In genomic region chr19:48474084-48474592, GRCh38 we compare ENCODE assay signal across 19 cellular contexts. TPM values are rescaled to one million over a fixed set of nuclear protein-coding genes. Genes with fewer than 3 reads are reported as not detected.
DNase-seq lines count a peak whose midpoint lies in the region; ATAC-seq, FAIRE-seq and TF ChIP-seq lines count a peak whose summit lies in the region.
"Had no signal": no experiment of that assay in that cellular context is flagged by ENCODE, and none has a peak within 500 bp of the region (broad histone marks: within the 10 kb centered on the region; RNA-seq: fewer than 3 reads in every experiment).

No MANE protein-coding gene starts in this region.

- H3K4me2 ChIP-seq in BLaER1 treated with 17β-estradiol and CSF1 and Interleukin-3, amounts not matched to agents 10 nM and 100 nM = peak overlapping the region in 4 of 11 experiments; percentile 11 to 68 (median 36); a peak in 6 of 22 replicates
- H3K4me2 ChIP-seq: PC-9 had no signal

- peaks cover 77 to 91% (median 88%) of the 10 kb centered on the region in 11 experiments for H3K36me3 ChIP-seq in BLaER1 treated with 17β-estradiol and CSF1 and Interleukin-3, amounts not matched to agents 10 nM and 100 nM
- peaks cover 43 to 81% of the 10 kb centered on the region in 2 experiments for H3K36me3 ChIP-seq in HEK293 (ENCODE audit: control insufficient read depth in 2 of 2, insufficient read depth in 1 of 2, low read length in 2 of 2)

- H3K9me3 ChIP-seq in BLaER1 treated with 17β-estradiol and CSF1 and Interleukin-3, amounts not matched to agents 10 nM and 100 nM (replicated peaks in 1 of 11) = no peaks in the 10 kb centered on the region
- H3K9me3 ChIP-seq in HEK293 (ENCODE audit: control insufficient read depth, insufficient read depth, low read depth, low read length) = no peaks in the 10 kb centered on the region

- H3K9ac ChIP-seq in BLaER1 treated with 17β-estradiol and CSF1 and Interleukin-3, amounts not matched to agents 10 nM and 100 nM = peak overlapping the region in 7 of 11 experiments; percentile 13 to 53 (median 38); a peak in 6 of 22 replicates

- H3K4me1 ChIP-seq in BLaER1 treated with 17β-estradiol and CSF1 and Interleukin-3, amounts not matched to agents 10 nM and 100 nM = peaks cover 22 to 65% (median 44%) of the 10 kb centered on the region in 10 experiments
- peaks cover 4% of the 10 kb centered on the region for H3K4me1 ChIP-seq in HEK293 (ENCODE audit: control insufficient read depth, insufficient read depth, low read length)

- CTCF ChIA-PET in HEK293 (lab: Yijun Ruan, JAX) = interaction anchor here (0.9 to 3.4 kb wide), 4 partner anchors 14 to 114 kb away, joined by 3 to 18 read pairs (median 3); partner anchors contain the start of gene KDELR1

- POLR2A ChIA-PET in HEK293 (lab: Yijun Ruan, JAX) = interaction anchor here (0.9 kb wide), 1 partner anchor 19 kb away, joined by 4 read pairs; no protein-coding TSS in a partner anchor

- no peak for FAIRE-seq in RCC 7860 (lab: Jason Lieb, UNC)
- FAIRE-seq: D721Med had no signal

- TF ChIP-seq CTCF in HEK293 (tag by site-specific recombination; IDR thresholded peaks at IDR 0.05) (no peak), neural crest cell (conservative IDR thresholded peaks at IDR 0.05) (no peak)

- H3K4me3 Mint-ChIP-seq in effector memory CD8-positive, alpha-beta T cell = peak overlapping the region in 1 of 2 donors; percentile 31
- H3K4me3 Mint-ChIP-seq in neural crest cell = peak overlapping the region; percentile 73

- no peaks in the 10 kb centered on the region for H3K27me3 Mint-ChIP-seq in effector memory CD8-positive, alpha-beta T cell
- peaks cover 3% of the 10 kb centered on the region for H3K27me3 Mint-ChIP-seq in neural crest cell (ENCODE audit: low read depth)
- H3K27me3 Mint-ChIP-seq: CD4-positive, CD25-positive, alpha-beta regulatory T cell had no signal

- no peak for DNase-seq in effector memory CD8-positive, alpha-beta T cell
- no peak for DNase-seq in neural crest cell (ENCODE audit: low read depth, low spot score)
- no peak for DNase-seq in stimulated activated CD4-positive, alpha-beta T cell treated with anti-CD3 and anti-CD28 coated beads, Interleukin-2, amount 100 ng/mL, for 24 hours
- no peak for DNase-seq in RCC 7860 (ENCODE audit: low spot score)
- DNase-seq: CD4-positive, CD25-positive, alpha-beta regulatory T cell; GF-D8; HCEC 1CT; NCI-H1092; NCI-H345; NCI-H526 treated with DMSO at 0.1 percent for 48 hours; NK-92 treated with Interleukin-12 subunit alpha and Interleukin-12 subunit beta, amount 100 ng/mL, for 24 hours; PC-9; SHP77 had no signal

- no peaks in the 10 kb centered on the region for H3K9me3 Mint-ChIP-seq in effector memory CD8-positive, alpha-beta T cell
- no peaks in the 10 kb centered on the region for H3K9me3 Mint-ChIP-seq in neural crest cell

- no peak overlapping the region for H3K4me3 ChIP-seq in BLaER1 treated with 17β-estradiol and CSF1 and Interleukin-3, amounts not matched to agents 10 nM and 100 nM
- no peak overlapping the region for H3K4me3 ChIP-seq in HEK293 (ENCODE audit: low read depth, low read length)
- H3K4me3 ChIP-seq: PC-9 had no signal

- no peak for ATAC-seq in effector memory CD8-positive, alpha-beta T cell (replicated peaks)
- ATAC-seq in GM21717 (IDR thresholded peaks at IDR 0.05; ENCODE audit: unreplicated experiment) (no peak), GM18868 (IDR thresholded peaks at IDR 0.05; ENCODE audit: unreplicated experiment) (no peak)
- ATAC-seq: SK-N-SH treated with all-trans-retinoic acid at 6 μM for 48 hours had no signal

- H3K27ac ChIP-seq in BLaER1 treated with 17β-estradiol and CSF1 and Interleukin-3, amounts not matched to agents 10 nM and 100 nM = peak overlapping the region in 1 of 11 experiments; percentile 37; a peak in 1 of 22 replicates
- H3K27ac ChIP-seq in HEK293 (ENCODE audit: extremely low read depth, low read depth, low read length) = 0 out of 2 replicates have a peak overlapping the region, but pooled peaks have one; percentile 24
- H3K27ac ChIP-seq: PC-9 had no signal

- H4K20me1 ChIP-seq in BLaER1 treated with 17β-estradiol and CSF1 and Interleukin-3, amounts not matched to agents 10 nM and 100 nM = peaks cover 39 to 95% (median 78%) of the 10 kb centered on the region in 11 experiments

- H3K27me3 ChIP-seq in BLaER1 treated with 17β-estradiol and CSF1 and Interleukin-3, amounts not matched to agents 10 nM and 100 nM = no peaks in the 10 kb centered on the region

- H3K27ac Mint-ChIP-seq in effector memory CD8-positive, alpha-beta T cell = peak overlapping the region; percentile 74 to 89
- peak overlapping the region; percentile 87 for H3K27ac Mint-ChIP-seq in neural crest cell (ENCODE audit: unreplicated experiment)

- peaks cover 12 to 19% of the 10 kb centered on the region in 2 donors for H3K4me1 Mint-ChIP-seq in effector memory CD8-positive, alpha-beta T cell (ENCODE audit: low read depth in 2 of 2)
- peaks cover 16% of the 10 kb centered on the region for H3K4me1 Mint-ChIP-seq in neural crest cell

- H3K36me3 Mint-ChIP-seq in effector memory CD8-positive, alpha-beta T cell (ENCODE audit: insufficient read depth) = peaks cover 46% of the 10 kb centered on the region
- H3K36me3 Mint-ChIP-seq in neural crest cell (ENCODE audit: low read depth) = peaks cover 16% of the 10 kb centered on the region

TF ChIP-seq in HEK293, 187 proteins besides CTCF, POLR2A, EP300 and RAD21 (continues in another document):
- TF ChIP-seq MYNN (tag by site-specific recombination; IDR thresholded peaks at IDR 0.05; ENCODE audit: borderline replicate concordance) (no peak), KLF1 (tag by site-specific recombination; IDR thresholded peaks at IDR 0.05) (no peak), ZNF366 (tag by site-specific recombination; conservative IDR thresholded peaks at IDR 0.05) (no peak), SCRT1 (tag by site-specific recombination; IDR thresholded peaks at IDR 0.05; ENCODE audit: borderline replicate concordance) (no peak), ZNF133 (tag by site-specific recombination; IDR thresholded peaks at IDR 0.05) (no peak), ZNF777 (tag by site-specific recombination; IDR thresholded peaks at IDR 0.05; ENCODE audit: borderline replicate concordance) (no peak), ZNF660 (tag by site-specific recombination; IDR thresholded peaks at IDR 0.05) (no peak), ZNF239 (tag by site-specific recombination; IDR thresholded peaks at IDR 0.05) (no peak), FEZF1 (tag by site-specific recombination; IDR thresholded peaks at IDR 0.05) (no peak), ZNF580 (tag by site-specific recombination; IDR thresholded peaks at IDR 0.05) (no peak), ZEB2 (tag by site-specific recombination; IDR thresholded peaks at IDR 0.05) (no peak), PRDM2 (tag by site-specific recombination; IDR thresholded peaks at IDR 0.05; ENCODE audit: borderline replicate concordance) (no peak), ZNF341 (tag by site-specific recombination; IDR thresholded peaks at IDR 0.05; ENCODE audit: low read depth) (no peak), ZNF596 (tag by site-specific recombination; IDR thresholded peaks at IDR 0.05) (no peak)

RNA-seq across cellular contexts. Expression of gene CYTH2, which starts 5.0 kb away (rescaled TPM):
- 172 and 196 TPM in 2 replicates for total RNA-seq in neural crest cell

RNA-seq across cellular contexts. Expression of gene KCNJ14, which starts 18.8 kb away (rescaled TPM):
- 1.5 and 2.0 TPM in 2 replicates for total RNA-seq in neural crest cell

RNA-seq across cellular contexts. Expression of gene GRWD1, which starts 28.4 kb away (rescaled TPM):
- total RNA-seq in neural crest cell = 52.1 and 56.1 TPM in 2 replicates

RNA-seq across cellular contexts. Expression of gene LMTK3, which starts 37.5 kb away (rescaled TPM):
- total RNA-seq in neural crest cell = 3.1 and 3.3 TPM in 2 replicates
